In the genomic region with DNA sequence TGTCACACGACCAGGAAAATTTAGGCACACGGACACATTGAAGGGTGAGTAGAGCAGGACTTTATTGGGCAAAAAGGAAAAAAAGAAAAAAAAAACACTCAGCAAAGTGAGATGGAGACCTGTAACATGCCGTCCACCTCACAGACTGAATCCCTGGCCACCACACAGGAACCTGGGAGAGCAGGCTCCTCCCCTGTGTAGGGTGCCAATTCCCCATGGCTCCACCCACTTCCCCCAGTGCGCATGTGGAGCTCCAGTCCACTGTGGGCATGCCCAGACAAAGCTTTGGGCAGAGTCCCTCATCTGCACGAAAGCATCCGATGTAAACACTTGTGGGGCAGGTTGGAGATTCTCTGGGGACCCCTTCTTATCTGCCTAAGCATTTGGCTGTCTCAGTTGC, we compare ENCODE assay signal across 1 cellular context.
TF ChIP-seq lines count a peak whose summit lies in the region.

No MANE protein-coding gene starts in this region.

TF ChIP-seq in GM12878, 131 proteins besides CTCF, POLR2A, EP300 and RAD21:
- TF ChIP-seq POU2F2 (IDR thresholded peaks at IDR 0.05; ENCODE audit: borderline replicate concordance, low read depth, low read length), result no peak
- TF ChIP-seq NFXL1 (IDR thresholded peaks at IDR 0.05; ENCODE audit: borderline replicate concordance), result no peak
- no peak for TF ChIP-seq IRF3 (IDR thresholded peaks at IDR 0.05)
- no peak for TF ChIP-seq CBX3 (IDR thresholded peaks at IDR 0.05; ENCODE audit: borderline replicate concordance, low read depth)
- no peak for TF ChIP-seq FOXM1 (IDR thresholded peaks at IDR 0.05; ENCODE audit: low read depth, low read length)
- no peak for TF ChIP-seq CHD2 (IDR thresholded peaks at IDR 0.05; ENCODE audit: borderline replicate concordance, low read depth, low read length)
- no peak for TF ChIP-seq ZNF274 (IDR thresholded peaks at IDR 0.05; ENCODE audit: insufficient read depth, insufficient read length)
- no peak for TF ChIP-seq ASH2L (IDR thresholded peaks at IDR 0.05; ENCODE audit: borderline replicate concordance, low read depth)
- TF ChIP-seq SPI1 (IDR thresholded peaks at IDR 0.05; ENCODE audit: borderline replicate concordance, insufficient read depth, low read depth, low read length), result no peak
- TF ChIP-seq STAT3 (IDR thresholded peaks at IDR 0.05; ENCODE audit: low read depth, low read length), result no peak
- TF ChIP-seq HDAC6 (IDR thresholded peaks at IDR 0.05; ENCODE audit: unreplicated experiment), result no peak
- TF ChIP-seq BMI1 (IDR thresholded peaks at IDR 0.05; ENCODE audit: borderline replicate concordance), result no peak
- TF ChIP-seq NR2F1 (conservative IDR thresholded peaks at IDR 0.05), result no peak
- TF ChIP-seq JUNB (IDR thresholded peaks at IDR 0.05), result no peak
- no peak for TF ChIP-seq SMAD5 (IDR thresholded peaks at IDR 0.05; ENCODE audit: low read depth)
- TF ChIP-seq RELB (IDR thresholded peaks at IDR 0.05; ENCODE audit: low read depth), result no peak
- TF ChIP-seq CBFB (IDR thresholded peaks at IDR 0.05; ENCODE audit: low read depth), result no peak
- TF ChIP-seq, protein P1, sequence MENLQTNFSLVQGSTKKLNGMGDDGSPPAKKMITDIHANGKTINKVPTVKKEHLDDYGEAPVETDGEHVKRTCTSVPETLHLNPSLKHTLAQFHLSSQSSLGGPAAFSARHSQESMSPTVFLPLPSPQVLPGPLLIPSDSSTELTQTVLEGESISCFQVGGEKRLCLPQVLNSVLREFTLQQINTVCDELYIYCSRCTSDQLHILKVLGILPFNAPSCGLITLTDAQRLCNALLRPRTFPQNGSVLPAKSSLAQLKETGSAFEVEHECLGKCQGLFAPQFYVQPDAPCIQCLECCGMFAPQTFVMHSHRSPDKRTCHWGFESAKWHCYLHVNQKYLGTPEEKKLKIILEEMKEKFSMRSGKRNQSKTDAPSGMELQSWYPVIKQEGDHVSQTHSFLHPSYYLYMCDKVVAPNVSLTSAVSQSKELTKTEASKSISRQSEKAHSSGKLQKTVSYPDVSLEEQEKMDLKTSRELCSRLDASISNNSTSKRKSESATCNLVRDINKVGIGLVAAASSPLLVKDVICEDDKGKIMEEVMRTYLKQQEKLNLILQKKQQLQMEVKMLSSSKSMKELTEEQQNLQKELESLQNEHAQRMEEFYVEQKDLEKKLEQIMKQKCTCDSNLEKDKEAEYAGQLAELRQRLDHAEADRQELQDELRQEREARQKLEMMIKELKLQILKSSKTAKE (IDR thresholded peaks at IDR 0.05; ENCODE audit: low read depth, poor library complexity, severe bottlenecking), result no peak
